In genomic region chr2:84858123-84858522, GRCh38 we compare ENCODE assay signal across 12 cellular contexts. TPM values are rescaled to one million over a fixed set of nuclear protein-coding genes. Genes with fewer than 3 reads are reported as not detected.
DNase-seq lines count a peak whose midpoint lies in the region; ATAC-seq lines count a peak whose summit lies in the region.
"Had no signal": no experiment of that assay in that cellular context is flagged by ENCODE, and none has a peak within 500 bp of the region (broad histone marks: within the 10 kb centered on the region; RNA-seq: fewer than 3 reads in every experiment).

No MANE protein-coding gene starts in this region.

- H3K4me3 ChIP-seq in H7 (ENCODE audit: insufficient read depth, low read depth, low read length), result no peak overlapping the region
- H3K4me3 ChIP-seq: BLaER1 had no signal

- no peak for ATAC-seq in activated naive CD8-positive, alpha-beta T cell treated with anti-CD3 and anti-CD28 coated beads, Interleukin-2, amount 10 ng/mL, durations not matched to agents 7 days and 5 days (ENCODE audit: low read depth)
- no peak for ATAC-seq in naive thymus-derived CD8-positive, alpha-beta T cell
- ATAC-seq in HG02759 (IDR thresholded peaks at IDR 0.05; ENCODE audit: unreplicated experiment), result no peak

- POLR2A ChIA-PET in activated naive CD8-positive, alpha-beta T cell treated with anti-CD3 and anti-CD28 coated beads, Interleukin-2, amount 10 ng/mL, durations not matched to agents 7 days and 5 days (lab: Charles Lee), result interaction anchor here (0.8 to 3.3 kb wide), 10 partner anchors 9 to 208 kb away, joined by 3 to 16 read pairs (median 4); partner anchors contain the start of genes TMSB10 and TRABD2A
- POLR2A ChIA-PET in naive thymus-derived CD8-positive, alpha-beta T cell (lab: Charles Lee), result interaction anchor here (0.7 to 12.0 kb wide), 11 partner anchors 9 to 117 kb away, joined by 3 to 247 read pairs (median 4); partner anchors contain the start of gene TRABD2A

- H3K27me3 Mint-ChIP-seq in activated CD4-positive, alpha-beta T cell treated with anti-CD3 and anti-CD28 coated beads, Interleukin-2, amount 10 ng/mL, durations not matched to agents 24 days and 14 days, result no peaks in the 10 kb centered on the region
- no peaks in the 10 kb centered on the region for H3K27me3 Mint-ChIP-seq in activated naive CD8-positive, alpha-beta T cell treated with anti-CD3 and anti-CD28 coated beads, Interleukin-2, amount 10 ng/mL, durations not matched to agents 7 days and 5 days
- no peaks in the 10 kb centered on the region for H3K27me3 Mint-ChIP-seq in naive thymus-derived CD8-positive, alpha-beta T cell

- H3K36me3 ChIP-seq in H7 (replicated peaks; ENCODE audit: control insufficient read depth, insufficient read depth, low read length), result no peaks in the 10 kb centered on the region
- H3K36me3 ChIP-seq: BLaER1 had no signal

- no peak for DNase-seq in activated CD4-positive, alpha-beta T cell treated with anti-CD3 and anti-CD28 coated beads, Interleukin-2, amount 10 ng/mL, durations not matched to agents 24 days and 14 days
- DNase-seq in activated CD4-positive, alpha-beta T cell treated with anti-CD3 and anti-CD28 coated beads, Interleukin-2, amount 50 U/mL, for 48 hours, result no peak
- peak; percentile 66 for DNase-seq in H7
- no peak for DNase-seq in activated naive CD8-positive, alpha-beta T cell treated with anti-CD3 and anti-CD28 coated beads, Interleukin-2, amount 10 ng/mL, durations not matched to agents 7 days and 5 days
- DNase-seq in naive thymus-derived CD8-positive, alpha-beta T cell, result peak in 1 of 10 donors; percentile 18
- no peak for DNase-seq in kidney tubule cell (ENCODE audit: low spot score)
- no peak for DNase-seq in stimulated activated CD4-positive, alpha-beta T cell treated with anti-CD3 and anti-CD28 coated beads, Interleukin-12 subunit alpha, Interleukin-12 subunit beta, amount 100 ng/mL, for 4 hours
- DNase-seq: activated gamma-delta T cell treated with Interleukin-2 at 50 U/mL for 16 hours, NCI-H524 treated with DMSO at 0.1 percent for 48 hours, trophoblast cell had no signal

- peaks cover 17% of the 10 kb centered on the region for H3K27me3 ChIP-seq in H7 (ENCODE audit: control insufficient read depth, insufficient read depth, low read length)
- H3K27me3 ChIP-seq: BLaER1 had no signal

- H3K27ac Mint-ChIP-seq in activated CD4-positive, alpha-beta T cell treated with anti-CD3 and anti-CD28 coated beads, Interleukin-2, amount 10 ng/mL, durations not matched to agents 24 days and 14 days, result peak overlapping the region; percentile 79
- H3K27ac Mint-ChIP-seq in activated naive CD8-positive, alpha-beta T cell treated with anti-CD3 and anti-CD28 coated beads, Interleukin-2, amount 10 ng/mL, durations not matched to agents 7 days and 5 days, result peak overlapping the region; percentile 97
- H3K27ac Mint-ChIP-seq in naive thymus-derived CD8-positive, alpha-beta T cell, result peak overlapping the region; percentile 93 to 99 (median 98)

- H3K4me1 Mint-ChIP-seq in activated CD4-positive, alpha-beta T cell treated with anti-CD3 and anti-CD28 coated beads, Interleukin-2, amount 10 ng/mL, durations not matched to agents 24 days and 14 days, result peaks cover 84% of the 10 kb centered on the region
- peaks cover 85% of the 10 kb centered on the region for H3K4me1 Mint-ChIP-seq in activated naive CD8-positive, alpha-beta T cell treated with anti-CD3 and anti-CD28 coated beads, Interleukin-2, amount 10 ng/mL, durations not matched to agents 7 days and 5 days
- peaks cover 75 to 96% (median 94%) of the 10 kb centered on the region in 4 donors for H3K4me1 Mint-ChIP-seq in naive thymus-derived CD8-positive, alpha-beta T cell

- H3K9me3 Mint-ChIP-seq in activated CD4-positive, alpha-beta T cell treated with anti-CD3 and anti-CD28 coated beads, Interleukin-2, amount 10 ng/mL, durations not matched to agents 24 days and 14 days, result peaks cover 7% of the 10 kb centered on the region
- H3K9me3 Mint-ChIP-seq in activated naive CD8-positive, alpha-beta T cell treated with anti-CD3 and anti-CD28 coated beads, Interleukin-2, amount 10 ng/mL, durations not matched to agents 7 days and 5 days, result peaks cover 3% of the 10 kb centered on the region
- H3K9me3 Mint-ChIP-seq in naive thymus-derived CD8-positive, alpha-beta T cell, result peaks cover 0 to 4% (median 3%) of the 10 kb centered on the region in 9 donors

- H3K36me3 Mint-ChIP-seq in activated CD4-positive, alpha-beta T cell treated with anti-CD3 and anti-CD28 coated beads, Interleukin-2, amount 10 ng/mL, durations not matched to agents 24 days and 14 days (ENCODE audit: low read depth), result peaks cover 43% of the 10 kb centered on the region
- H3K36me3 Mint-ChIP-seq in activated naive CD8-positive, alpha-beta T cell treated with anti-CD3 and anti-CD28 coated beads, Interleukin-2, amount 10 ng/mL, durations not matched to agents 7 days and 5 days, result peaks cover 54% of the 10 kb centered on the region
- H3K36me3 Mint-ChIP-seq in naive thymus-derived CD8-positive, alpha-beta T cell, result peaks cover 7 to 51% (median 32%) of the 10 kb centered on the region in 3 donors

- no peak overlapping the region for H3K4me3 Mint-ChIP-seq in activated CD4-positive, alpha-beta T cell treated with anti-CD3 and anti-CD28 coated beads, Interleukin-2, amount 10 ng/mL, durations not matched to agents 24 days and 14 days
- H3K4me3 Mint-ChIP-seq in activated naive CD8-positive, alpha-beta T cell treated with anti-CD3 and anti-CD28 coated beads, Interleukin-2, amount 10 ng/mL, durations not matched to agents 7 days and 5 days, result peak overlapping the region; percentile 75
- peak overlapping the region; percentile 4 to 87 (median 80) for H3K4me3 Mint-ChIP-seq in naive thymus-derived CD8-positive, alpha-beta T cell

- intact Hi-C loops in activated CD4-positive, alpha-beta T cell treated with anti-CD3 and anti-CD28 coated beads, Interleukin-2, amount 10 ng/mL, durations not matched to agents 24 days and 14 days (cut with micrococcal nuclease), result no loop called here

RNA-seq across cellular contexts. Expression of gene TRABD2A, which starts 22.8 kb away (rescaled TPM):
- total RNA-seq in activated CD4-positive, alpha-beta T cell treated with anti-CD3 and anti-CD28 coated beads, Interleukin-2, amount 10 ng/mL, durations not matched to agents 24 days and 14 days, result 56.3 and 59.6 TPM in 2 replicates
- 4.2 and 7.6 TPM in 2 replicates for total RNA-seq in H7 (2014; rRNA removed; shearing (Covaris generic))
- total RNA-seq in activated naive CD8-positive, alpha-beta T cell treated with anti-CD3 and anti-CD28 coated beads, Interleukin-2, amount 10 ng/mL, durations not matched to agents 7 days and 5 days, result 10 to 100 TPM; 81.1 to 85.5 TPM
- 100 to 1,000 TPM; 165 to 168 TPM for total RNA-seq in naive thymus-derived CD8-positive, alpha-beta T cell
- polyA plus RNA-seq in naive thymus-derived CD8-positive, alpha-beta T cell, result 100 to 1,000 TPM in 2 of 3 donors, 10 to 100 TPM in 1; 70.1 to 173 (median 104) TPM

RNA-seq across cellular contexts. Expression of gene TMSB10, which starts 47.3 kb away (rescaled TPM):
- 2,196 and 2,218 TPM in 2 replicates for total RNA-seq in activated CD4-positive, alpha-beta T cell treated with anti-CD3 and anti-CD28 coated beads, Interleukin-2, amount 10 ng/mL, durations not matched to agents 24 days and 14 days
- 1,705 and 2,421 TPM in 2 replicates for total RNA-seq in H7 (2014; rRNA removed; shearing (Covaris generic))
- 1,000 to 10,000 TPM; 4,217 to 4,653 TPM for total RNA-seq in activated naive CD8-positive, alpha-beta T cell treated with anti-CD3 and anti-CD28 coated beads, Interleukin-2, amount 10 ng/mL, durations not matched to agents 7 days and 5 days
- total RNA-seq in naive thymus-derived CD8-positive, alpha-beta T cell, result 1,000 to 10,000 TPM; 1,479 to 1,535 TPM
- polyA plus RNA-seq in naive thymus-derived CD8-positive, alpha-beta T cell, result 1,000 to 10,000 TPM; 6,950 to 8,855 (median 7,882) TPM
